25 cellular contexts compared by ENCODE assay signal in the genomic region with DNA sequence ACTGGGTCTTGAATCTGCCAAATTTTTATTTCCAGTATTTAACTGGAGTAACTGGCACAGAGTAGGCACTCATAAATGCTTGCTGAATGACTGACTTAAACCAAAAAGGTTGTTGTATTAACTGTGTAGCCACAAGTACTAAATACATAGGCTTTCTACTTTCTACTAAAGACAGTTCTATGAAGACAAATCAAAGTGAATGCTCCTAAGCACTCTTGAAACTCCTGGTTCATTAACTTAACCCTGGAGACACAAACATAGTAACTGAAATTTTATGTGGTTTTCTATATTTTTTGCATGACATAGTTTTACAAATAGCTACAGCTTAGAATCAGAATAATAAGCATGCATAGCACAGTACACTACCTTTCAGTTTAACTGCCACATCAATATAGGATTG.
"Had no signal": no experiment of that assay in that cellular context is flagged by ENCODE, and none has a peak within 500 bp of the region (broad histone marks: within the 10 kb centered on the region; RNA-seq: fewer than 3 reads in every experiment).

No MANE protein-coding gene starts in this region.

- H3K4me1 ChIP-seq: gastrocnemius medialis, lower lobe of right lung, psoas muscle, sigmoid colon, testis, tibial artery had no signal

- H3K4me1 Mint-ChIP-seq: endodermal cell; nephron progenitor cell; stimulated activated memory B cell treated with anti-CD40 and anti-IgM and Interleukin-4, amounts not matched to agents 10 μg/mL and 1 μg/mL and 100 μg/mL, for 72 hours had no signal

- ATAC-seq: esophagus mucosa; gastrocnemius medialis; left ventricle myocardium superior; lower lobe of right lung; naive thymus-derived CD8-positive, alpha-beta T cell; psoas muscle; right cardiac atrium; stimulated activated memory B cell treated with anti-CD40 and anti-IgM and Interleukin-4, amounts not matched to agents 10 μg/mL and 1 μg/mL and 100 μg/mL, for 72 hours; stimulated activated naive CD8-positive, alpha-beta T cell treated with anti-CD3 and anti-CD28 coated beads, Interleukin-15, Interleukin-2, amounts not matched to agents 100 U/mL and 50 U/mL, for 24 hours had no signal

- H3K36me3 ChIP-seq: lower lobe of right lung had no signal

- H3K27me3 ChIP-seq: gastrocnemius medialis, sigmoid colon, testis, tibial artery had no signal

- H3K9me3 ChIP-seq: gastrocnemius medialis, lower lobe of right lung, psoas muscle, testis had no signal

- H3K27me3 Mint-ChIP-seq: naive thymus-derived CD8-positive, alpha-beta T cell; stimulated activated memory B cell treated with anti-CD40 and anti-IgM and Interleukin-4, amounts not matched to agents 10 μg/mL and 1 μg/mL and 100 μg/mL, for 72 hours; type B pancreatic cell had no signal

- H3K27ac Mint-ChIP-seq: endodermal cell; naive thymus-derived CD8-positive, alpha-beta T cell; nephron progenitor cell; stimulated activated memory B cell treated with anti-CD40 and anti-IgM and Interleukin-4, amounts not matched to agents 10 μg/mL and 1 μg/mL and 100 μg/mL, for 72 hours; type B pancreatic cell had no signal

- H3K4me3 ChIP-seq: gastrocnemius medialis, lower lobe of right lung, psoas muscle, sigmoid colon, testis, tibial artery had no signal

- DNase-seq: effector CD8-positive, alpha-beta T cell; endodermal cell; foreskin fibroblast; gastrocnemius medialis; head of caudate nucleus; left ventricle myocardium superior; lower lobe of right lung; naive thymus-derived CD8-positive, alpha-beta T cell; nephron progenitor cell; nucleus accumbens; posterior cingulate gyrus; psoas muscle; right cardiac atrium; sigmoid colon; stimulated activated CD4-positive, alpha-beta T cell treated with anti-CD3 and anti-CD28 coated beads, Interleukin-2, amount 100 ng/mL, for 24 hours; stimulated activated CD4-positive, alpha-beta T cell treated with anti-CD3 and anti-CD28 coated beads, Interleukin-4, amount 100 ng/mL, for 4 hours; stimulated activated naive CD8-positive, alpha-beta T cell treated with anti-CD3 and anti-CD28 coated beads, Interleukin-15, Interleukin-2, amounts not matched to agents 100 U/mL and 50 U/mL, for 24 hours; substantia nigra; testis; tibial artery had no signal

- H3K4me3 Mint-ChIP-seq: endodermal cell; naive thymus-derived CD8-positive, alpha-beta T cell; nephron progenitor cell; stimulated activated memory B cell treated with anti-CD40 and anti-IgM and Interleukin-4, amounts not matched to agents 10 μg/mL and 1 μg/mL and 100 μg/mL, for 72 hours; type B pancreatic cell had no signal

- H3K27ac ChIP-seq: epithelial cell of prostate, gastrocnemius medialis, lower lobe of right lung, psoas muscle, sigmoid colon, testis, tibial artery had no signal

- FAIRE-seq: keratinocyte had no signal
